In the genomic region with DNA sequence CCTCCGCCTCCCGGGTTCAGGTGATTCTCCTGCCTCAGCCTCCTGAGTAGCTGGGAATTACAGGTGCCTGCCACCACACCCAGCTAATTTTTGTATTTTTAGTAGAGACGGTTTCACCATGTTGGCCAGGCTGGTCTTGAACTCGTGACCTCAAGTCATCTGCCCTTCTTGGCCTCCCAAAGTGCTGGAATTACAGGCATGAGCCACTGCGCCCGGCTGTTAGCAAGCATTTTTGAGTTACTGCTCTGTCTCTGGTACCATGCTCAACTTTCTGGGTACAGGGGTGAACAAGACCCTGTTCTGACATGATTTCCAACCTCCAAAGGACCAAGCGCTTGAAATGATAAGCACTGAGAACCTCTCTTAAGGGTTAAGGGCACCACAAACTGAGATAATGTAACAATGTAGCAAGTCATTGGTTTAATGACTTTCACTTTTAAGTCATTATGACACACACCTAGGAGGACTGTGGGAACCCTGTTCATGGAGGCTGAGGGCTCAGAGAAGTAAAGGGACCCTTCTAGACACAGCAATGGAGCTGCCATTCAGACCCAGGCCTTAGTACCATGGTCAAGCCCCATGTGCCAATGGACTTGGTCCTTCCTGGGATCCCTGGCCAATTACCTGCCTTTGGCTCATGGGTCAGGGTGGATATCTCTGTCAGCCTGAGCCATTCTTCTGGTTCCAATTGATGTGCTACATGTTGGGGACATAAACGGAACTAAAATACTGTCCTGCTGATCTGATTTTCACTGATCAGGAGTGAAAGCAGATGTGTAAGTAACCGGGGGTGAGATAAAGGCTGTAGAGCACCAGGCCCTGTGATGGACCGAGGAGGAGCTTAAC, we compare ENCODE assay signal across 1 cellular context.
TF ChIP-seq lines count a peak whose summit lies in the region.

No MANE protein-coding gene starts in this region.

TF ChIP-seq in H1, 55 proteins besides CTCF, POLR2A, EP300 and RAD21:
- TF ChIP-seq YY1 (IDR thresholded peaks at IDR 0.05; ENCODE audit: low read depth, low read length), result no peak
- TF ChIP-seq EGR1 (IDR thresholded peaks at IDR 0.05; ENCODE audit: borderline replicate concordance, low read depth, low read length), result no peak
- TF ChIP-seq RBBP5 (IDR thresholded peaks at IDR 0.05; ENCODE audit: borderline replicate concordance, low read depth, low read length), result no peak
- no peak for TF ChIP-seq NANOG (IDR thresholded peaks at IDR 0.05; ENCODE audit: insufficient read depth, low read depth, low read length, poor library complexity, severe bottlenecking)
- no peak for TF ChIP-seq CHD1 (IDR thresholded peaks at IDR 0.05; ENCODE audit: low read depth, low read length)
- TF ChIP-seq CHD2 (IDR thresholded peaks at IDR 0.05; ENCODE audit: low read length), result no peak
- no peak for TF ChIP-seq GABPA (IDR thresholded peaks at IDR 0.05; ENCODE audit: borderline replicate concordance, insufficient read depth, low read length)
- TF ChIP-seq, protein P1, sequence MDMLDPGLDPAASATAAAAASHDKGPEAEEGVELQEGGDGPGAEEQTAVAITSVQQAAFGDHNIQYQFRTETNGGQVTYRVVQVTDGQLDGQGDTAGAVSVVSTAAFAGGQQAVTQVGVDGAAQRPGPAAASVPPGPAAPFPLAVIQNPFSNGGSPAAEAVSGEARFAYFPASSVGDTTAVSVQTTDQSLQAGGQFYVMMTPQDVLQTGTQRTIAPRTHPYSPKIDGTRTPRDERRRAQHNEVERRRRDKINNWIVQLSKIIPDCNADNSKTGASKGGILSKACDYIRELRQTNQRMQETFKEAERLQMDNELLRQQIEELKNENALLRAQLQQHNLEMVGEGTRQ (IDR thresholded peaks at IDR 0.05; ENCODE audit: low read length), result no peak
- TF ChIP-seq, protein P2, sequence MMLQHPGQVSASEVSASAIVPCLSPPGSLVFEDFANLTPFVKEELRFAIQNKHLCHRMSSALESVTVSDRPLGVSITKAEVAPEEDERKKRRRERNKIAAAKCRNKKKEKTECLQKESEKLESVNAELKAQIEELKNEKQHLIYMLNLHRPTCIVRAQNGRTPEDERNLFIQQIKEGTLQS (IDR thresholded peaks at IDR 0.05; ENCODE audit: insufficient read depth, low read depth, low read length), result no peak
- TF ChIP-seq CBX5 (IDR thresholded peaks at IDR 0.05; ENCODE audit: low read depth, low read length), result no peak
- TF ChIP-seq GTF2F1 (IDR thresholded peaks at IDR 0.05; ENCODE audit: borderline replicate concordance, low read depth, low read length), result no peak
- TF ChIP-seq TAF1 (IDR thresholded peaks at IDR 0.05; ENCODE audit: low read depth, low read length), result no peak
- TF ChIP-seq RXRA (IDR thresholded peaks at IDR 0.05; ENCODE audit: insufficient read depth, low read depth, low read length), result no peak
- TF ChIP-seq SIX5 (IDR thresholded peaks at IDR 0.05; ENCODE audit: low read depth, low read length), result no peak
- no peak for TF ChIP-seq SIRT6 (IDR thresholded peaks at IDR 0.05; ENCODE audit: low read length)
- TF ChIP-seq CBX8 (IDR thresholded peaks at IDR 0.05; ENCODE audit: borderline replicate concordance, low read depth, low read length), result no peak
- TF ChIP-seq BRCA1 (IDR thresholded peaks at IDR 0.05; ENCODE audit: low read depth, low read length), result no peak
- TF ChIP-seq POLR2AphosphoS5 (IDR thresholded peaks at IDR 0.05; ENCODE audit: low read depth, low read length), result no peak
- TF ChIP-seq TCF12 (IDR thresholded peaks at IDR 0.05; ENCODE audit: low read depth, low read length), result no peak
